ENCODE assay signal across 8 cellular contexts in the genomic region with DNA sequence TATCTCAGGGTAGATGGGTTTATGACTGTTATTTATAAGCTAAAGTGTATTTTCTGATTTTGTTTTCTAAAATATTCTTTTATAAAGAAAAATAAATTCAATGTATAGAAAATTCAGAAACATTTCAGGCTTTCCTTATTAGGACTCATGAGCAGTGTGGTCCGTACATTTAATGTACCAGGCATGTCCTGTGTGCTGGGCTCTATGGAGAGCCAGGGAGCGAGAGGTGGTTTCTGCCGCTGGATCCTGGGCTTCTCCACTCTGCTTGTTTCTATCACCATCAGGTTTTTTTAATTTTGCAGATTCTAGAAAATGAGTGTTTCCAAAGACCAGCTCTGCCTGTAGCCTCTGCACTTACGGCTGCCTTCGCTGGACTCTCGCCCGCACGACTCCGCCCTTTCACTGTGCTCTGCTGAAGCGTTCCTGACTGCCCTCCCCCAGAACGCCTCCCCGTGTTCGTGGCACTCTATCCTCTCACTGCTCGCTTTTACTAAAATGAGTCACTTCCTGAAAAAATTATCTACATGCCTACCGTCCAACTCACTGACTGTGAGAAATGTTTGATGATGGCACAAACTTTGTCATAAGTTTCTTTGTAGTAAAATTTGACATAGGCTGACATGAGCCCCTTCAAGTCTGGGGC.
DNase-seq lines count a peak whose midpoint lies in the region; ATAC-seq, FAIRE-seq and TF ChIP-seq lines count a peak whose summit lies in the region.

No MANE protein-coding gene starts in this region.

- in situ Hi-C loops in K562 (cut with MboI), result no loop called here

- H3K9me1 ChIP-seq in K562 (ENCODE audit: control insufficient read depth, insufficient read depth, low read length), result no peaks in the 10 kb centered on the region

- TF ChIP-seq POLR2A in K562 (conservative IDR thresholded peaks at IDR 0.05) (no peak), erythroblast (IDR thresholded peaks at IDR 0.05; ENCODE audit: low read length) (no peak)

- H3K36me3 ChIP-seq in K562 (ENCODE audit: control insufficient read depth, insufficient read depth, low read length), result no peaks in the 10 kb centered on the region

- DNase-seq in K562 (ENCODE audit: extremely low read depth in 1 of 4, low spot score in 3 of 4), result peak in 1 of 4 experiments; percentile 14
- DNase-seq in left lobe of liver (ENCODE audit: low spot score), result no peak
- DNase-seq in stimulated activated effector memory CD8-positive, alpha-beta T cell treated with anti-CD3 and anti-CD28 coated beads, Interleukin-12 subunit alpha, Interleukin-12 subunit beta, amount 100 ng/mL, for 72 hours (ENCODE audit: low spot score in 2 of 2), result peak; percentile 31 to 72
- DNase-seq in erythroblast (lab: John Stamatoyannopoulos, UW), result no peak
- no peak for DNase-seq in NCI-H526 (lab: John Stamatoyannopoulos, UW)

- no peak overlapping the region for H3K9ac ChIP-seq in K562 (ENCODE audit: insufficient read depth in 1 of 2, low read depth in 2 of 2, low read length in 2 of 2)

- TF ChIP-seq CTCF in K562 (IDR thresholded peaks at IDR 0.05 in 2 of 3, conservative IDR thresholded peaks at IDR 0.05 in 1 of 3; ENCODE audit: insufficient read depth in 2 of 3, low read depth in 1 of 3, low read length in 3 of 3), result no peak

- no peaks in the 10 kb centered on the region for H3K9me3 Mint-ChIP-seq in stimulated activated effector memory CD8-positive, alpha-beta T cell treated with anti-CD3 and anti-CD28 coated beads, Interleukin-12 subunit alpha, Interleukin-12 subunit beta, amount 100 ng/mL, for 72 hours

- no peak overlapping the region for H3K4me3 ChIP-seq in K562

- H3K9me3 ChIP-seq in K562 (replicated peaks; ENCODE audit: control insufficient read depth, insufficient read depth, low read depth, low read length), result no peaks in the 10 kb centered on the region

- peaks cover 13 to 48% of the 10 kb centered on the region in 2 experiments for H3K27me3 ChIP-seq in K562 (ENCODE audit: control insufficient read depth in 2 of 2, insufficient read depth in 2 of 2, low read length in 2 of 2)

- peak overlapping the region; percentile 1 for H3K27ac Mint-ChIP-seq in stimulated activated effector memory CD8-positive, alpha-beta T cell treated with anti-CD3 and anti-CD28 coated beads, Interleukin-12 subunit alpha, Interleukin-12 subunit beta, amount 100 ng/mL, for 72 hours

- POLR2A ChIA-PET in K562 (lab: Yijun Ruan, JAX), result interaction anchor here (0.9 kb wide), 1 partner anchor 15 kb away, joined by 3 read pairs; no protein-coding TSS in a partner anchor

- peak overlapping the region; percentile 62 for H3K4me3 Mint-ChIP-seq in stimulated activated effector memory CD8-positive, alpha-beta T cell treated with anti-CD3 and anti-CD28 coated beads, Interleukin-12 subunit alpha, Interleukin-12 subunit beta, amount 100 ng/mL, for 72 hours

- H3K27ac ChIP-seq in K562 (ENCODE audit: extremely low read depth, low read depth, low read length), result no peak overlapping the region

- BruUV-seq in K562 (replicated peaks; lab: Mats Ljungman, UMichigan), result no TSS peak

- no peak for TF ChIP-seq EP300 in K562 (IDR thresholded peaks at IDR 0.05; ENCODE audit: low read length)

- H2AFZ ChIP-seq in K562 (ENCODE audit: low read depth, low read length), result no peak overlapping the region

- no peaks in the 10 kb centered on the region; the same call in 1 of the 2 replicates for H4K20me1 ChIP-seq in K562 (replicated peaks; ENCODE audit: control insufficient read depth, insufficient read depth, low read length)

- no peak overlapping the region for H3K4me2 ChIP-seq in K562 (ENCODE audit: insufficient read depth, low read length)

- FAIRE-seq in K562 (lab: Jason Lieb, UNC), result no peak

- intact Hi-C loops in K562 (cut with micrococcal nuclease), result no loop called here

- H3K4me1 Mint-ChIP-seq in stimulated activated effector memory CD8-positive, alpha-beta T cell treated with anti-CD3 and anti-CD28 coated beads, Interleukin-12 subunit alpha, Interleukin-12 subunit beta, amount 100 ng/mL, for 72 hours, result peaks cover 18% of the 10 kb centered on the region

- ATAC-seq in GM18909 (IDR thresholded peaks at IDR 0.05; ENCODE audit: poor library complexity, unreplicated experiment) (peak; percentile 98), HG03060 (IDR thresholded peaks at IDR 0.05; ENCODE audit: low read depth, unreplicated experiment) (peak; percentile 97), SK-N-SH treated with all-trans-retinoic acid at 6 μM for 48 hours (peak; percentile 100), K562 (no peak), left lobe of liver (peak; percentile 44)
- peak; percentile 100 for ATAC-seq in stimulated activated effector memory CD8-positive, alpha-beta T cell treated with anti-CD3 and anti-CD28 coated beads, Interleukin-12 subunit alpha, Interleukin-12 subunit beta, amount 100 ng/mL, for 72 hours

- WGBS in K562 (ENCODE audit: insufficient coverage, low coverage, missing lambda C conversion rate), result 3% methylated on average over 15 of the region's 15 CpGs

- no peaks in the 10 kb centered on the region for H3K4me1 ChIP-seq in K562 (replicated peaks in 1 of 2; ENCODE audit: control insufficient read depth in 2 of 2, insufficient read depth in 2 of 2, low read length in 2 of 2)

- H3K36me3 Mint-ChIP-seq in stimulated activated effector memory CD8-positive, alpha-beta T cell treated with anti-CD3 and anti-CD28 coated beads, Interleukin-12 subunit alpha, Interleukin-12 subunit beta, amount 100 ng/mL, for 72 hours, result peaks cover 4% of the 10 kb centered on the region

- TF ChIP-seq RAD21 in K562 (CRISPR knock-in tag; conservative IDR thresholded peaks at IDR 0.05 in 1 of 2, IDR thresholded peaks at IDR 0.05 in 1 of 2), result no peak

- no peaks in the 10 kb centered on the region for H3K79me2 ChIP-seq in K562 (ENCODE audit: control insufficient read depth, insufficient read depth, low read length)

- CTCF ChIA-PET in K562 (lab: Yijun Ruan, JAX; ENCODE audit: low intra/inter-chr PET ratio), result no interaction called here

TF ChIP-seq in SK-N-SH treated with all-trans-retinoic acid at 6 μM for 48 hours, 23 proteins besides CTCF, POLR2A, EP300 and RAD21 (continues in another document):
- no peak for TF ChIP-seq ESRRG (CRISPR knock-in tag; IDR thresholded peaks at IDR 0.05)
- TF ChIP-seq ZC3H10 (CRISPR knock-in tag; IDR thresholded peaks at IDR 0.05), result no peak
- TF ChIP-seq, protein P1, sequence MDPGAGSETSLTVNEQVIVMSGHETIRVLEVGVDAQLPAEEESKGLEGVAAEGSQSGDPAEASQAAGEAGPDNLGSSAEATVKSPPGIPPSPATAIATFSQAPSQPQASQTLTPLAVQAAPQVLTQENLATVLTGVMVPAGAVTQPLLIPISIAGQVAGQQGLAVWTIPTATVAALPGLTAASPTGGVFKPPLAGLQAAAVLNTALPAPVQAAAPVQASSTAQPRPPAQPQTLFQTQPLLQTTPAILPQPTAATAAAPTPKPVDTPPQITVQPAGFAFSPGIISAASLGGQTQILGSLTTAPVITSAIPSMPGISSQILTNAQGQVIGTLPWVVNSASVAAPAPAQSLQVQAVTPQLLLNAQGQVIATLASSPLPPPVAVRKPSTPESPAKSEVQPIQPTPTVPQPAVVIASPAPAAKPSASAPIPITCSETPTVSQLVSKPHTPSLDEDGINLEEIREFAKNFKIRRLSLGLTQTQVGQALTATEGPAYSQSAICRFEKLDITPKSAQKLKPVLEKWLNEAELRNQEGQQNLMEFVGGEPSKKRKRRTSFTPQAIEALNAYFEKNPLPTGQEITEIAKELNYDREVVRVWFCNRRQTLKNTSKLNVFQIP (CRISPR knock-in tag; IDR thresholded peaks at IDR 0.05; ENCODE audit: borderline replicate concordance, low read depth), result no peak
- no peak for TF ChIP-seq PPARA (CRISPR knock-in tag; IDR thresholded peaks at IDR 0.05; ENCODE audit: borderline replicate concordance)
- no peak for TF ChIP-seq ISL1 (CRISPR knock-in tag; IDR thresholded peaks at IDR 0.05)

TF ChIP-seq in K562, 482 proteins besides CTCF, POLR2A, EP300 and RAD21:
- TF ChIP-seq, protein P2, sequence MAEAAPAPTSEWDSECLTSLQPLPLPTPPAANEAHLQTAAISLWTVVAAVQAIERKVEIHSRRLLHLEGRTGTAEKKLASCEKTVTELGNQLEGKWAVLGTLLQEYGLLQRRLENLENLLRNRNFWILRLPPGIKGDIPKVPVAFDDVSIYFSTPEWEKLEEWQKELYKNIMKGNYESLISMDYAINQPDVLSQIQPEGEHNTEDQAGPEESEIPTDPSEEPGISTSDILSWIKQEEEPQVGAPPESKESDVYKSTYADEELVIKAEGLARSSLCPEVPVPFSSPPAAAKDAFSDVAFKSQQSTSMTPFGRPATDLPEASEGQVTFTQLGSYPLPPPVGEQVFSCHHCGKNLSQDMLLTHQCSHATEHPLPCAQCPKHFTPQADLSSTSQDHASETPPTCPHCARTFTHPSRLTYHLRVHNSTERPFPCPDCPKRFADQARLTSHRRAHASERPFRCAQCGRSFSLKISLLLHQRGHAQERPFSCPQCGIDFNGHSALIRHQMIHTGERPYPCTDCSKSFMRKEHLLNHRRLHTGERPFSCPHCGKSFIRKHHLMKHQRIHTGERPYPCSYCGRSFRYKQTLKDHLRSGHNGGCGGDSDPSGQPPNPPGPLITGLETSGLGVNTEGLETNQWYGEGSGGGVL (CRISPR knock-in tag; IDR thresholded peaks at IDR 0.05), result no peak
- peak; percentile 67 for TF ChIP-seq FOSL1 (tag; conservative IDR thresholded peaks at IDR 0.05)

Comparison
In these comparisons a context has a peak if more than half of its experiments do, and no peak if none do; other contexts are left out.
1. DNase-seq: peak in stimulated activated effector memory CD8-positive, alpha-beta T cell treated with anti-CD3 and anti-CD28 coated beads, Interleukin-12 subunit alpha, Interleukin-12 subunit beta, amount 100 ng/mL, for 72 hours (2 of 2); none in left lobe of liver (single experiment), erythroblast (0 of 2) and NCI-H526 (0 of 2).